Comparison of ENCODE assay signal across 32 cellular contexts in genomic region chr13:109009756-109010155, GRCh38.
"Had no signal": no experiment of that assay in that cellular context is flagged by ENCODE, and none has a peak within 500 bp of the region (broad histone marks: within the 10 kb centered on the region; RNA-seq: fewer than 3 reads in every experiment).

No MANE protein-coding gene starts in this region.

- H2AFZ ChIP-seq: parathyroid adenoma had no signal

- H3K27ac Mint-ChIP-seq: naive B cell; naive thymus-derived CD8-positive, alpha-beta T cell; natural killer cell treated with Interleukin-12 subunit alpha and Interleukin-12 subunit beta and Interleukin-15 and Interleukin-18, amount 100 ng/mL, for 72 hours; nephron progenitor cell; progenitor cell of endocrine pancreas; stimulated activated memory B cell treated with anti-CD40 and anti-IgM and Interleukin-4, amounts not matched to agents 10 μg/mL and 1 μg/mL and 100 μg/mL, for 72 hours had no signal

- H3K9me3 Mint-ChIP-seq: neural crest cell had no signal

- H3K27ac ChIP-seq: neutrophil, ovary, parathyroid adenoma, psoas muscle, right lobe of liver, sigmoid colon, suprapubic skin, testis, tibial artery, transverse colon, upper lobe of right lung, uterus had no signal

- H3K36me3 Mint-ChIP-seq: naive B cell; naive thymus-derived CD8-positive, alpha-beta T cell; natural killer cell treated with Interleukin-12 subunit alpha and Interleukin-12 subunit beta and Interleukin-15 and Interleukin-18, amount 100 ng/mL, for 72 hours; stimulated activated memory B cell treated with anti-CD40 and anti-IgM and Interleukin-4, amounts not matched to agents 10 μg/mL and 1 μg/mL and 100 μg/mL, for 72 hours had no signal

- H3K4me3 Mint-ChIP-seq: naive B cell; naive thymus-derived CD8-positive, alpha-beta T cell; natural killer cell treated with Interleukin-12 subunit alpha and Interleukin-12 subunit beta and Interleukin-15 and Interleukin-18, amount 100 ng/mL, for 72 hours; nephron progenitor cell; neural crest cell; stimulated activated memory B cell treated with anti-CD40 and anti-IgM and Interleukin-4, amounts not matched to agents 10 μg/mL and 1 μg/mL and 100 μg/mL, for 72 hours; stimulated activated naive CD8-positive, alpha-beta T cell treated with anti-CD3 and anti-CD28 coated beads, Interleukin-15, amount 100 ng/mL, for 72 hours had no signal

- H3K4me3 ChIP-seq: ovary, psoas muscle, right lobe of liver, sigmoid colon, suprapubic skin, testis, tibial artery, transverse colon, upper lobe of right lung, uterus had no signal

- H3K9ac ChIP-seq: parathyroid adenoma had no signal

- H3K4me1 ChIP-seq: parathyroid adenoma, psoas muscle, right lobe of liver, sigmoid colon, suprapubic skin, testis, tibial artery, transverse colon, upper lobe of right lung, uterus had no signal

- H3K27me3 Mint-ChIP-seq: naive B cell; progenitor cell of endocrine pancreas; stimulated activated memory B cell treated with anti-CD40 and anti-IgM and Interleukin-4, amounts not matched to agents 10 μg/mL and 1 μg/mL and 100 μg/mL, for 72 hours had no signal

- H3K9me3 ChIP-seq: neutrophil, ovary, right lobe of liver, sigmoid colon, suprapubic skin, testis, tibial artery, transverse colon, upper lobe of right lung, uterus had no signal

- DNase-seq: naive B cell; naive thymus-derived CD8-positive, alpha-beta T cell; nephron progenitor cell; nucleus accumbens; ovary; posterior cingulate gyrus; psoas muscle; right cardiac atrium; right lobe of liver; sigmoid colon; small intestine; stimulated activated CD4-positive, alpha-beta T cell treated with anti-CD3 and anti-CD28 coated beads, Interleukin-12 subunit alpha, Interleukin-12 subunit beta, amount 100 ng/mL, for 4 hours; stimulated activated CD4-positive, alpha-beta T cell treated with anti-CD3 and anti-CD28 coated beads, Interleukin-1b, Interleukin-23, amount 100 ng/mL, for 48 hours; stimulated activated CD4-positive, alpha-beta T cell treated with anti-CD3 and anti-CD28 coated beads, Interleukin-4, amount 100 ng/mL, for 1 hour; stimulated activated CD4-positive, alpha-beta T cell treated with anti-CD3 and anti-CD28 coated beads, Interleukin-4, amount 100 ng/mL, for 4 hours; stimulated activated CD8-positive, alpha-beta memory T cell treated with anti-CD3 and anti-CD28 coated beads, Interleukin-4, amount 100 ng/mL, for 48 hours; stimulated activated naive CD4-positive, alpha-beta T cell; stimulated activated naive CD8-positive, alpha-beta T cell treated with anti-CD3 and anti-CD28 coated beads, Interleukin-15, amount 100 ng/mL, for 72 hours; stimulated activated naive CD8-positive, alpha-beta T cell treated with anti-CD3 and anti-CD28 coated beads, Interleukin-15, Interleukin-2, amounts not matched to agents 100 U/mL and 50 U/mL, for 24 hours; substantia nigra; testis; tibial artery; transverse colon; upper lobe of right lung; uterus had no signal

- H3K79me2 ChIP-seq: parathyroid adenoma had no signal

- ATAC-seq: naive thymus-derived CD8-positive, alpha-beta T cell; natural killer cell treated with Interleukin-12 subunit alpha and Interleukin-12 subunit beta and Interleukin-15 and Interleukin-18, amount 100 ng/mL, for 72 hours; psoas muscle; right cardiac atrium; right lobe of liver; stimulated activated memory B cell treated with anti-CD40 and anti-IgM and Interleukin-4, amounts not matched to agents 10 μg/mL and 1 μg/mL and 100 μg/mL, for 72 hours; stimulated activated naive CD8-positive, alpha-beta T cell treated with anti-CD3 and anti-CD28 coated beads, Interleukin-15, amount 100 ng/mL, for 72 hours; stimulated activated naive CD8-positive, alpha-beta T cell treated with anti-CD3 and anti-CD28 coated beads, Interleukin-15, Interleukin-2, amounts not matched to agents 100 U/mL and 50 U/mL, for 24 hours; upper lobe of right lung had no signal

- H3K36me3 ChIP-seq: neutrophil, ovary, right lobe of liver, sigmoid colon, suprapubic skin, tibial artery, transverse colon, upper lobe of right lung, uterus had no signal

- H3K4me1 Mint-ChIP-seq: naive B cell; naive thymus-derived CD8-positive, alpha-beta T cell; nephron progenitor cell; stimulated activated memory B cell treated with anti-CD40 and anti-IgM and Interleukin-4, amounts not matched to agents 10 μg/mL and 1 μg/mL and 100 μg/mL, for 72 hours; stimulated activated naive CD8-positive, alpha-beta T cell treated with anti-CD3 and anti-CD28 coated beads, Interleukin-15, amount 100 ng/mL, for 72 hours had no signal

- H3K27me3 ChIP-seq: neutrophil, ovary, right lobe of liver, sigmoid colon, suprapubic skin, testis, tibial artery, transverse colon, upper lobe of right lung, uterus had no signal
